Comparison of ENCODE assay signal across 8 cellular contexts in genomic region chr1:26035959-26036755, GRCh38. TPM values are rescaled to one million over a fixed set of nuclear protein-coding genes. Genes with fewer than 3 reads are reported as not detected.
DNase-seq lines count a peak whose midpoint lies in the region; ATAC-seq, FAIRE-seq and TF ChIP-seq lines count a peak whose summit lies in the region.

No MANE protein-coding gene starts in this region.

- H3K4me2 ChIP-seq in neural cell (ENCODE audit: low read length): peak overlapping the region; percentile 56

- no peaks in the 10 kb centered on the region for H3K9me3 Mint-ChIP-seq in stimulated activated naive CD8-positive, alpha-beta T cell treated with anti-CD3 and anti-CD28 coated beads, Interleukin-15, Interleukin-2, amounts not matched to agents 100 ng/mL and 50 ng/mL, for 24 hours

- ATAC-seq in GM19467 (IDR thresholded peaks at IDR 0.05; ENCODE audit: unreplicated experiment): peak; percentile 54

- peak overlapping the region; percentile 79 for H3K27ac Mint-ChIP-seq in stimulated activated naive CD8-positive, alpha-beta T cell treated with anti-CD3 and anti-CD28 coated beads, Interleukin-15, Interleukin-2, amounts not matched to agents 100 ng/mL and 50 ng/mL, for 24 hours

- no peaks in the 10 kb centered on the region for H3K36me3 ChIP-seq in neural cell (ENCODE audit: insufficient read depth, low read length)

- no peaks in the 10 kb centered on the region for H3K9me3 ChIP-seq in neural cell (ENCODE audit: low read length)

- H3K4me1 Mint-ChIP-seq in stimulated activated naive CD8-positive, alpha-beta T cell treated with anti-CD3 and anti-CD28 coated beads, Interleukin-15, Interleukin-2, amounts not matched to agents 100 ng/mL and 50 ng/mL, for 24 hours (ENCODE audit: low read depth): peaks cover 10% of the 10 kb centered on the region

- peak overlapping the region; percentile 94 for H2AFZ ChIP-seq in neural cell (ENCODE audit: low read depth, low read length)

- H3K27me3 Mint-ChIP-seq in stimulated activated naive CD8-positive, alpha-beta T cell treated with anti-CD3 and anti-CD28 coated beads, Interleukin-15, Interleukin-2, amounts not matched to agents 100 ng/mL and 50 ng/mL, for 24 hours: no peaks in the 10 kb centered on the region

- peak overlapping the region; percentile 82 for H3K9ac ChIP-seq in neural cell (ENCODE audit: low read length)

- H3K27ac ChIP-seq in neural cell (ENCODE audit: low read length): peak overlapping the region; percentile 73

- H3K4me3 ChIP-seq in fibroblast of villous mesenchyme (ENCODE audit: low read depth, low read length): peak overlapping the region; percentile 67
- peak overlapping the region; percentile 93 for H3K4me3 ChIP-seq in neural cell (ENCODE audit: low read length)

- peak; percentile 77 for FAIRE-seq in RCC 7860 (lab: Jason Lieb, UNC)

- in situ Hi-C loops in Caki2 (cut with HindIII; ENCODE audit: low pct_unique_long_range_greater_than_20kb, low sequenced_read_pairs): no loop called here

- H3K9me2 ChIP-seq in neural cell (ENCODE audit: insufficient read depth, low read length): no peaks in the 10 kb centered on the region

- TF ChIP-seq RAD21 in neural cell (conservative IDR thresholded peaks at IDR 0.05): peak; percentile 82

- no peaks in the 10 kb centered on the region for H3K27me3 ChIP-seq in neural cell (ENCODE audit: insufficient read depth, low read depth, low read length)

- no peaks in the 10 kb centered on the region for H4K20me1 ChIP-seq in neural cell (ENCODE audit: insufficient read depth)

- DNase-seq in Caki2 (ENCODE audit: low read depth) (peak; percentile 77), HPDE6-E6E7 (ENCODE audit: extremely low spot score) (peak; percentile 79), RCC 7860 (ENCODE audit: low spot score) (peak; percentile 68), activated gamma-delta T cell (lab: John Stamatoyannopoulos, UW) (peak; percentile 49), fibroblast of villous mesenchyme (ENCODE audit: low read depth) (peak; percentile 63)

- TF ChIP-seq CTCF in fibroblast of villous mesenchyme (IDR thresholded peaks at IDR 0.05; ENCODE audit: insufficient read depth, low read depth, low read length): peak; percentile 95
- peak; percentile 98 for TF ChIP-seq CTCF in neural cell (IDR thresholded peaks at IDR 0.05; ENCODE audit: poor library complexity, severe bottlenecking)

- H3K4me3 Mint-ChIP-seq in stimulated activated naive CD8-positive, alpha-beta T cell treated with anti-CD3 and anti-CD28 coated beads, Interleukin-15, Interleukin-2, amounts not matched to agents 100 ng/mL and 50 ng/mL, for 24 hours: peak overlapping the region; percentile 91

- H3F3A ChIP-seq in neural cell (ENCODE audit: insufficient read depth, low read length, poor library complexity, severe bottlenecking): no peaks in the 10 kb centered on the region

- TF ChIP-seq EP300 in neural cell (conservative IDR thresholded peaks at IDR 0.05; ENCODE audit: poor library complexity, severe bottlenecking): no peak

- H3K36me3 Mint-ChIP-seq in stimulated activated naive CD8-positive, alpha-beta T cell treated with anti-CD3 and anti-CD28 coated beads, Interleukin-15, Interleukin-2, amounts not matched to agents 100 ng/mL and 50 ng/mL, for 24 hours (ENCODE audit: low read depth): no peaks in the 10 kb centered on the region

- H3K79me2 ChIP-seq in neural cell (replicated peaks; ENCODE audit: insufficient read depth, low read length): no peaks in the 10 kb centered on the region

TF ChIP-seq in neural cell, 6 proteins besides CTCF, POLR2A, EP300 and RAD21:
- TF ChIP-seq EZH2 (IDR thresholded peaks at IDR 0.05; ENCODE audit: borderline replicate concordance, insufficient read depth, low read length, poor library complexity, severe bottlenecking): no peak
- TF ChIP-seq POLR2AphosphoS5 (IDR thresholded peaks at IDR 0.05): no peak
- peak; percentile 80 for TF ChIP-seq SMC3 (conservative IDR thresholded peaks at IDR 0.05; ENCODE audit: poor library complexity)
- TF ChIP-seq REST (IDR thresholded peaks at IDR 0.05; ENCODE audit: borderline replicate concordance): no peak
- TF ChIP-seq MXI1 (conservative IDR thresholded peaks at IDR 0.05; ENCODE audit: poor library complexity, severe bottlenecking): peak; percentile 1

RNA-seq across cellular contexts. Expression of gene SLC30A2, which starts 9.8 kb away (rescaled TPM):
- not detected in 2 replicates for total RNA-seq in Caki2 (2014; rRNA removed; shearing (Covaris generic); ENCODE audit: low replicate concordance)
- not detected in 2 replicates for total RNA-seq in fibroblast of villous mesenchyme
- 0.28 and 0.46 TPM in 2 replicates for polyA plus RNA-seq in neural cell
- 0.49 TPM in 1 of 2 replicates, not detected in the other for polyA minus RNA-seq in neural cell

RNA-seq across cellular contexts. Expression of gene EXTL1, which starts 14.6 kb away (rescaled TPM):
- total RNA-seq in Caki2 (2014; rRNA removed; shearing (Covaris generic); ENCODE audit: low replicate concordance): not detected in 2 replicates
- 3.9 and 6.0 TPM in 2 replicates for total RNA-seq in fibroblast of villous mesenchyme
- 2.0 and 2.7 TPM in 2 replicates for polyA plus RNA-seq in neural cell
- 4.2 and 5.8 TPM in 2 replicates for polyA minus RNA-seq in neural cell

RNA-seq across cellular contexts. Expression of gene TRIM63, which starts 31.3 kb away (rescaled TPM):
- not detected in 2 replicates for total RNA-seq in Caki2 (2014; rRNA removed; shearing (Covaris generic); ENCODE audit: low replicate concordance)
- total RNA-seq in fibroblast of villous mesenchyme: not detected in 2 replicates
- polyA plus RNA-seq in neural cell: not detected in 2 replicates
- not detected in 2 replicates for polyA minus RNA-seq in neural cell

RNA-seq across cellular contexts. Expression of gene PAFAH2, which starts 38.3 kb away (rescaled TPM):
- 11.8 and 16.6 TPM in 2 replicates for total RNA-seq in Caki2 (2014; rRNA removed; shearing (Covaris generic); ENCODE audit: low replicate concordance)
- total RNA-seq in fibroblast of villous mesenchyme: 7.7 and 11.2 TPM in 2 replicates
- 7.9 and 10.4 TPM in 2 replicates for polyA plus RNA-seq in neural cell
- 7.3 and 10.2 TPM in 2 replicates for polyA minus RNA-seq in neural cell

Comparison
In these comparisons a context has a peak if more than half of its experiments do, and no peak if none do; other contexts are left out.
1. Peak in every context shown above with its lines: DNase-seq, ATAC-seq, H3K4me3 ChIP-seq and H3K27ac ChIP-seq.